Comparison of ENCODE assay signal across 8 cellular contexts in genomic region chr9:96450613-96451544, GRCh38. TPM values are rescaled to one million over a fixed set of nuclear protein-coding genes. Genes with fewer than 3 reads are reported as not detected.
A peak's percentile ranks its signal among the peaks of the same experiment; 100 is the strongest.
DNase-seq lines count a peak whose midpoint lies in the region; TF ChIP-seq lines count a peak whose summit lies in the region.

No MANE protein-coding gene starts in this region.

- H3K4me3 ChIP-seq in effector memory CD4-positive, alpha-beta T cell (ENCODE audit: insufficient read depth, low read depth, low read length, poor library complexity, severe bottlenecking): peak overlapping the region; percentile 69
- peak overlapping the region; percentile 71 for H3K4me3 ChIP-seq in mucosa of stomach (ENCODE audit: low read length)
- H3K4me3 ChIP-seq in suprapubic skin: peak overlapping the region; percentile 92

- no peak for TF ChIP-seq POLR2A in suprapubic skin (IDR thresholded peaks at IDR 0.05)

- intact Hi-C loops in activated CD4-positive, alpha-beta memory T cell treated with anti-CD3 and anti-CD28 coated beads for 36 hours (cut with micrococcal nuclease): loop anchor here (1.0 to 2.0 kb wide), 2 partner anchors 33 to 34 kb away; partner anchors contain the start of gene ZNF367

- POLR2A ChIA-PET in activated CD4-positive, alpha-beta memory T cell treated with anti-CD3 and anti-CD28 coated beads for 36 hours (lab: Charles Lee): interaction anchor here (1.1 to 2.4 kb wide), 3 partner anchors 11 to 116 kb away, joined by 5 to 11 read pairs (median 9); no protein-coding TSS in a partner anchor

- H3K9me3 Mint-ChIP-seq in activated CD4-positive, alpha-beta memory T cell treated with anti-CD3 and anti-CD28 coated beads for 36 hours: no peaks in the 10 kb centered on the region

- 1% methylated on average over 55 of the region's 65 CpGs for WGBS in suprapubic skin

- H3K27me3 ChIP-seq in effector memory CD4-positive, alpha-beta T cell (replicated peaks; ENCODE audit: control insufficient read depth, insufficient read depth, low read length, poor library complexity, severe bottlenecking): no peaks in the 10 kb centered on the region
- H3K27me3 ChIP-seq in mucosa of stomach (ENCODE audit: control insufficient read depth, insufficient read depth, low read length) (peaks cover 13% of the 10 kb centered on the region), suprapubic skin (no peaks in the 10 kb centered on the region)

- peaks cover 4% of the 10 kb centered on the region for H3K36me3 Mint-ChIP-seq in activated CD4-positive, alpha-beta memory T cell treated with anti-CD3 and anti-CD28 coated beads for 36 hours

- H3K36me3 ChIP-seq in effector memory CD4-positive, alpha-beta T cell (ENCODE audit: control insufficient read depth, insufficient read depth, low read length): no peaks in the 10 kb centered on the region
- no peaks in the 10 kb centered on the region for H3K36me3 ChIP-seq in mucosa of stomach (ENCODE audit: control insufficient read depth, insufficient read depth, low read length)
- H3K36me3 ChIP-seq in suprapubic skin: no peaks in the 10 kb centered on the region

- H3K27ac ChIP-seq in effector memory CD4-positive, alpha-beta T cell (ENCODE audit: insufficient read depth, low read length, poor library complexity, severe bottlenecking): peak overlapping the region; percentile 52
- H3K27ac ChIP-seq in suprapubic skin: peak overlapping the region; percentile 86

- no peak for TF ChIP-seq EP300 in suprapubic skin (IDR thresholded peaks at IDR 0.05)

- H3K27ac Mint-ChIP-seq in activated CD4-positive, alpha-beta memory T cell treated with anti-CD3 and anti-CD28 coated beads for 36 hours: peak overlapping the region; percentile 75

- H3K4me3 Mint-ChIP-seq in activated CD4-positive, alpha-beta memory T cell treated with anti-CD3 and anti-CD28 coated beads for 36 hours: peak overlapping the region; percentile 89

- peak overlapping the region; percentile 59 for H3K9ac ChIP-seq in mucosa of stomach (ENCODE audit: low read length)

- peaks cover 10% of the 10 kb centered on the region for H3K4me1 ChIP-seq in effector memory CD4-positive, alpha-beta T cell (ENCODE audit: control insufficient read depth, insufficient read depth, low read length, poor library complexity, severe bottlenecking)
- peaks cover 6% of the 10 kb centered on the region for H3K4me1 ChIP-seq in mucosa of stomach (ENCODE audit: control insufficient read depth, insufficient read depth, low read length)
- H3K4me1 ChIP-seq in suprapubic skin: peaks cover 20% of the 10 kb centered on the region

- DNase-seq in NCI-H2081 (lab: John Stamatoyannopoulos, UW) (peak; percentile 2 to 40), NCI-H2081 treated with DMSO at 0.1 percent for 48 hours (lab: John Stamatoyannopoulos, UW) (no peak), HuH-7.5 (ENCODE audit: low spot score) (peak; percentile 54), suprapubic skin (ENCODE audit: low spot score in 2 of 2) (peak; percentile 72 to 82), NOMO-1 treated with dmso at 0.1 percent for 144 hours (lab: John Stamatoyannopoulos, UW; ENCODE audit: unreplicated experiment) (no peak)
- peak; percentile 55 for DNase-seq in activated CD4-positive, alpha-beta memory T cell treated with anti-CD3 and anti-CD28 coated beads for 36 hours
- DNase-seq in effector memory CD4-positive, alpha-beta T cell: peak; percentile 6 to 35 (median 29)

- CTCF ChIA-PET in activated CD4-positive, alpha-beta memory T cell treated with anti-CD3 and anti-CD28 coated beads for 36 hours (lab: Charles Lee): interaction anchor here (0.7 to 7.5 kb wide), 6 partner anchors 9 to 216 kb away, joined by 3 to 30 read pairs (median 4); no protein-coding TSS in a partner anchor

- no peak for TF ChIP-seq CTCF in suprapubic skin (IDR thresholded peaks at IDR 0.05)

- no peaks in the 10 kb centered on the region for H3K9me3 ChIP-seq in effector memory CD4-positive, alpha-beta T cell (ENCODE audit: control insufficient read depth, low read length)
- H3K9me3 ChIP-seq in mucosa of stomach (ENCODE audit: control insufficient read depth, low read length) (no peaks in the 10 kb centered on the region), suprapubic skin (no peaks in the 10 kb centered on the region)

- peaks cover 8% of the 10 kb centered on the region for H3K27me3 Mint-ChIP-seq in activated CD4-positive, alpha-beta memory T cell treated with anti-CD3 and anti-CD28 coated beads for 36 hours

- H3K4me1 Mint-ChIP-seq in activated CD4-positive, alpha-beta memory T cell treated with anti-CD3 and anti-CD28 coated beads for 36 hours (ENCODE audit: low read depth): peaks cover 33% of the 10 kb centered on the region

RNA-seq across cellular contexts. Expression of gene HABP4, which starts 0.9 kb away (rescaled TPM):
- total RNA-seq in activated CD4-positive, alpha-beta memory T cell treated with anti-CD3 and anti-CD28 coated beads for 36 hours: 10 to 100 TPM; 17.4 to 19.0 TPM
- total RNA-seq in suprapubic skin: 1 to 10 TPM; 3.9 to 9.2 (median 7.1) TPM

RNA-seq across cellular contexts. Expression of gene ZNF367, which starts 32.7 kb away (rescaled TPM):
- total RNA-seq in activated CD4-positive, alpha-beta memory T cell treated with anti-CD3 and anti-CD28 coated beads for 36 hours: 10 to 100 TPM; 29.0 to 30.1 TPM
- 1 to 10 TPM; 1.9 to 7.0 (median 3.0) TPM for total RNA-seq in suprapubic skin

Comparison
In these comparisons a context has a peak if more than half of its experiments do, and no peak if none do; other contexts are left out.
1. DNase-seq: peak in NCI-H2081 (2 of 2), HuH-7.5 (single experiment), activated CD4-positive, alpha-beta memory T cell treated with anti-CD3 and anti-CD28 coated beads for 36 hours (single experiment), effector memory CD4-positive, alpha-beta T cell (3 of 3) and suprapubic skin (2 of 2); none in NCI-H2081 treated with DMSO at 0.1 percent for 48 hours (single experiment) and NOMO-1 treated with dmso at 0.1 percent for 144 hours (single experiment).
2. Peak in every context shown above with its lines, with median percentiles within 50 percentile points of each other: H3K4me3 ChIP-seq.